8 cellular contexts compared by ENCODE assay signal in genomic region chr5:80960531-80961375, GRCh38. TPM values are rescaled to one million over a fixed set of nuclear protein-coding genes. Genes with fewer than 3 reads are reported as not detected.
A peak's percentile ranks its signal among the peaks of the same experiment; 100 is the strongest.
DNase-seq lines count a peak whose midpoint lies in the region; ATAC-seq and TF ChIP-seq lines count a peak whose summit lies in the region.

No MANE protein-coding gene starts in this region.

- H3K27ac Mint-ChIP-seq in activated CD4-positive, alpha-beta T cell treated with anti-CD3 and anti-CD28 coated beads for 36 hours: peak overlapping the region; percentile 86

- H3K9me3 ChIP-seq in liver (ENCODE audit: control insufficient read depth in 4 of 4, low read length in 3 of 4): no peaks in the 10 kb centered on the region

- ATAC-seq in activated CD4-positive, alpha-beta T cell treated with anti-CD3 and anti-CD28 coated beads for 36 hours: peak; percentile 42

- DNase-seq in GM13976 (ENCODE audit: low spot score) (peak; percentile 28), dermis blood vessel endothelial cell (peak; percentile 60), NCI-H2171 (lab: John Stamatoyannopoulos, UW) (no peak), OCI-M1 (lab: John Stamatoyannopoulos, UW) (no peak), middle frontal gyrus (ENCODE audit: extremely low spot score, low spot score) (no peak)
- peak; percentile 69 for DNase-seq in activated CD4-positive, alpha-beta T cell treated with anti-CD3 and anti-CD28 coated beads for 36 hours
- peak; percentile 42 for DNase-seq in stimulated activated CD4-positive, alpha-beta T cell treated with anti-CD3 and anti-CD28 coated beads, Interleukin-4, amount 100 ng/mL, for 24 hours

- peaks cover 0 to 4% (median 3%) of the 10 kb centered on the region in 4 donors for H3K27me3 ChIP-seq in liver (ENCODE audit: control insufficient read depth in 4 of 4, insufficient read depth in 4 of 4, low read length in 3 of 4)

- no peaks in the 10 kb centered on the region for H3K9me3 Mint-ChIP-seq in activated CD4-positive, alpha-beta T cell treated with anti-CD3 and anti-CD28 coated beads for 36 hours (ENCODE audit: low read depth)

- POLR2A ChIA-PET in activated CD4-positive, alpha-beta T cell treated with anti-CD3 and anti-CD28 coated beads for 36 hours (lab: Charles Lee): interaction anchor here (0.6 to 1.2 kb wide), 2 partner anchors 46 to 326 kb away, joined by 3 read pairs; no protein-coding TSS in a partner anchor

- in situ Hi-C loops in GM13976 (cut with MboI; ENCODE audit: low sequenced_read_pairs, unreplicated experiment): no loop called here

- H3K36me3 ChIP-seq in liver (ENCODE audit: control insufficient read depth in 4 of 4, insufficient read depth in 3 of 4, low read depth in 1 of 4, low read length in 3 of 4): no peaks in the 10 kb centered on the region

- H3K4me3 ChIP-seq in liver (ENCODE audit: low read depth in 1 of 3, low read length in 3 of 3): peak overlapping the region in 2 of 3 donors; percentile 15 to 61

- peaks cover 10 to 16% (median 13%) of the 10 kb centered on the region in 4 donors for H3K4me1 ChIP-seq in liver (ENCODE audit: control insufficient read depth in 4 of 4, insufficient read depth in 4 of 4, low read length in 3 of 4)

- H3K4me1 Mint-ChIP-seq in activated CD4-positive, alpha-beta T cell treated with anti-CD3 and anti-CD28 coated beads for 36 hours: peaks cover 74% of the 10 kb centered on the region

- peak overlapping the region; percentile 83 for H3K4me3 Mint-ChIP-seq in activated CD4-positive, alpha-beta T cell treated with anti-CD3 and anti-CD28 coated beads for 36 hours

- 4% methylated on average over 84 of the region's 84 CpGs for WGBS in liver

- intact Hi-C loops in activated CD4-positive, alpha-beta T cell treated with anti-CD3 and anti-CD28 coated beads for 36 hours (cut with DNase I, micrococcal nuclease): loop anchor here (1.0 to 10.0 kb wide), 10 partner anchors 46 to 342 kb away; partner anchors contain the start of gene ZCCHC9 (in 1 of the 2)

- H3K27me3 Mint-ChIP-seq in activated CD4-positive, alpha-beta T cell treated with anti-CD3 and anti-CD28 coated beads for 36 hours: peaks cover 5% of the 10 kb centered on the region

- H3K9ac ChIP-seq in liver (ENCODE audit: low read depth in 1 of 2, low read length in 2 of 2): no peak overlapping the region

- CTCF ChIA-PET in activated CD4-positive, alpha-beta T cell treated with anti-CD3 and anti-CD28 coated beads for 36 hours (lab: Charles Lee): interaction anchor here (0.8 to 3.2 kb wide), 4 partner anchors 14 to 150 kb away, joined by 3 to 16 read pairs (median 3); no protein-coding TSS in a partner anchor

- TF ChIP-seq CTCF in GM13976 (IDR thresholded peaks at IDR 0.05; ENCODE audit: borderline replicate concordance, control extremely low read depth, extremely low read depth, insufficient read depth, missing control alignments) (no peak), liver (IDR thresholded peaks at IDR 0.05; ENCODE audit: low read depth, low read length, missing input control) (no peak)

- H3K27ac ChIP-seq in liver (ENCODE audit: low read depth in 1 of 2, low read length in 2 of 2): no peak overlapping the region

- H3K36me3 Mint-ChIP-seq in activated CD4-positive, alpha-beta T cell treated with anti-CD3 and anti-CD28 coated beads for 36 hours (ENCODE audit: low read depth): no peaks in the 10 kb centered on the region

- no peak for TF ChIP-seq RAD21 in liver (IDR thresholded peaks at IDR 0.05)

TF ChIP-seq in liver, 16 proteins besides CTCF, POLR2A, EP300 and RAD21:
- TF ChIP-seq FOXA1 (IDR thresholded peaks at IDR 0.05) (no peak), TAF1 (conservative IDR thresholded peaks at IDR 0.05) (no peak), YY1 (IDR thresholded peaks at IDR 0.05) (no peak)

RNA-seq across cellular contexts. Expression of gene RASGRF2, which starts 0.6 kb away (rescaled TPM):
- total RNA-seq in activated CD4-positive, alpha-beta T cell treated with anti-CD3 and anti-CD28 coated beads for 36 hours: 10 to 100 TPM in 1 of 2 experiments, 1 to 10 TPM in 1; 8.2 to 14.2 TPM
- total RNA-seq in dermis blood vessel endothelial cell (25.6 and 26.4 TPM in 2 replicates), liver (1 to 10 TPM in 1 of 2 donors, under 1 TPM in 1; 0.19 to 3.3 TPM)
- polyA plus RNA-seq in liver: under 1 TPM; 0.12 to 0.28 TPM

Comparison
In these comparisons a context has a peak if more than half of its experiments do, and no peak if none do; other contexts are left out.
1. DNase-seq: peak in GM13976 (single experiment), activated CD4-positive, alpha-beta T cell treated with anti-CD3 and anti-CD28 coated beads for 36 hours (single experiment), dermis blood vessel endothelial cell (single experiment) and stimulated activated CD4-positive, alpha-beta T cell treated with anti-CD3 and anti-CD28 coated beads, Interleukin-4, amount 100 ng/mL, for 24 hours (single experiment); none in NCI-H2171 (single experiment), OCI-M1 (single experiment) and middle frontal gyrus (single experiment).